Comparison of ENCODE assay signal across 31 cellular contexts in the genomic region with DNA sequence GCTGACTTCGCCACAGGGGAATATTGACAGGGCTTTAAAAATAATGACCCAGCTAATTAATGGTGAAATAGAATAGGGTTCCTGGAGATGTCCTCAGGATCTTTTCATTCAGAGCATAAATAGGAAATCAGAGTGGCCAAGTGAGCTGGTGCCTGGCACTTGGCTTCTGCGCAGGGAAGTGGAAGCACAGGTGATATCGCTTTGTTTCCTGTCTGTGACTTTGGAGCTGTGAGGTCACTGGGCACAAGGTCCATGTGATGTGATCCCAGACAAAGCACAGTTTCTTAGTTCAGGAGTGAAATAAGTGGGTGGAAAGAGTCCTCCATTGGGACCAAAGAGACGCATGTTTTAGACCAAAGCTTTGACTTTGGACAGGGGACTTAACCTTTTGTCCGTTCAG.
"Had no signal": no experiment of that assay in that cellular context is flagged by ENCODE, and none has a peak within 500 bp of the region (broad histone marks: within the 10 kb centered on the region; RNA-seq: fewer than 3 reads in every experiment).

No MANE protein-coding gene starts in this region.

- H3K36me3 ChIP-seq: ascending aorta, brain microvascular endothelial cell, cardiac muscle cell had no signal

- H3K9me3 ChIP-seq: ascending aorta had no signal

- H3K9me3 Mint-ChIP-seq: activated B cell treated with CpG ODN at 0.5 μM for 24 hours; activated CD4-positive, alpha-beta T cell treated with anti-CD3 and anti-CD28 coated beads, Interleukin-2, amount 10 ng/mL, durations not matched to agents 24 days and 14 days; activated naive CD4-positive, alpha-beta T cell treated with anti-CD3 and anti-CD28 coated beads, Interleukin-2, amount 50 U/mL, for 72 hours; activated naive CD8-positive, alpha-beta T cell treated with anti-CD3 and anti-CD28 coated beads, Interleukin-2, amount 50 U/mL, for 24 hours; activated T-cell treated with anti-CD3 and anti-CD28 coated beads, Interleukin-2, amount 50 U/mL, for 24 hours; activated T-helper 1 cell treated with anti-CD3 and anti-CD28 coated beads, Interleukin-12 subunit alpha, Interleukin-12 subunit beta, Interleukin-2, Interleukin-4 antibody, amounts not matched to agents 30 ng/mL and 10 ng/mL and 1 ng/mL, durations not matched to agents 14 hours and 24 hours and 36 hours; T-cell had no signal

- H3K36me3 Mint-ChIP-seq: activated CD8-positive, alpha-beta memory T cell treated with anti-CD3 and anti-CD28 coated beads, Interleukin-2, amount 10 ng/mL, durations not matched to agents 7 days and 5 days; activated naive CD4-positive, alpha-beta T cell treated with anti-CD3 and anti-CD28 coated beads, Interleukin-2, amount 50 U/mL, for 72 hours; T-cell had no signal

- DNase-seq: activated B cell treated with CpG ODN at 0.5 μM for 24 hours; activated CD4-positive, alpha-beta T cell treated with anti-CD3 and anti-CD28 coated beads for 1 hour; activated CD4-positive, alpha-beta T cell treated with anti-CD3 and anti-CD28 coated beads, Interleukin-2, amount 10 ng/mL, durations not matched to agents 24 days and 14 days; activated CD4-positive, alpha-beta T cell treated with anti-CD3 and anti-CD28 coated beads, Interleukin-2, amount 50 U/mL, for 48 hours; activated CD8-positive, alpha-beta memory T cell treated with anti-CD3 and anti-CD28 coated beads, Interleukin-2, amount 10 ng/mL, durations not matched to agents 7 days and 5 days; activated effector memory CD4-positive, alpha-beta T cell treated with Interleukin-2 at 50 U/mL for 16 hours; activated naive CD4-positive, alpha-beta T cell treated with Interleukin-2 at 50 U/mL for 16 hours; activated naive CD8-positive, alpha-beta T cell treated with anti-CD3 and anti-CD28 coated beads, Interleukin-2, amount 50 U/mL, for 24 hours; activated T-cell treated with anti-CD3 and anti-CD28 coated beads, Interleukin-2, amount 50 U/mL, for 24 hours; amniotic stem cell; brain microvascular endothelial cell; Karpas-422; NCI-H1105 treated with DMSO at 0.1 percent for 48 hours; NCI-H1436 treated with DMSO at 0.1 percent for 48 hours; NCI-H187; NCI-H2081 treated with DMSO at 0.1 percent for 48 hours; NCI-H446; NCI-H524 treated with DMSO at 0.1 percent for 48 hours; NCI-H82; RPMI8226; T-cell; T-helper 2 cell; T1000 had no signal

- ATAC-seq: activated CD8-positive, alpha-beta memory T cell treated with anti-CD3 and anti-CD28 coated beads, Interleukin-2, amount 10 ng/mL, durations not matched to agents 7 days and 5 days; activated naive CD4-positive, alpha-beta T cell treated with anti-CD3 and anti-CD28 coated beads, Interleukin-2, amount 50 U/mL, for 72 hours; activated naive CD8-positive, alpha-beta T cell treated with anti-CD3 and anti-CD28 coated beads, Interleukin-2, amount 50 U/mL, for 24 hours; Panc1; Right ventricle myocardium inferior; T-cell had no signal

- H3K4me1 Mint-ChIP-seq: activated B cell treated with CpG ODN at 0.5 μM for 24 hours; activated CD4-positive, alpha-beta T cell treated with anti-CD3 and anti-CD28 coated beads, Interleukin-2, amount 10 ng/mL, durations not matched to agents 24 days and 14 days; activated CD8-positive, alpha-beta memory T cell treated with anti-CD3 and anti-CD28 coated beads, Interleukin-2, amount 10 ng/mL, durations not matched to agents 7 days and 5 days; activated naive CD8-positive, alpha-beta T cell treated with anti-CD3 and anti-CD28 coated beads, Interleukin-2, amount 50 U/mL, for 24 hours; T-cell had no signal

- H3K4me3 ChIP-seq: ascending aorta, cardiac muscle cell, SK-N-MC had no signal

- FAIRE-seq: TTC549 had no signal

- H3K27me3 ChIP-seq: ascending aorta, brain microvascular endothelial cell, cardiac muscle cell had no signal

- H3K27ac Mint-ChIP-seq: activated B cell treated with CpG ODN at 0.5 μM for 24 hours; activated CD4-positive, alpha-beta T cell treated with anti-CD3 and anti-CD28 coated beads, Interleukin-2, amount 10 ng/mL, durations not matched to agents 24 days and 14 days; activated CD8-positive, alpha-beta memory T cell treated with anti-CD3 and anti-CD28 coated beads, Interleukin-2, amount 10 ng/mL, durations not matched to agents 7 days and 5 days; activated naive CD4-positive, alpha-beta T cell treated with anti-CD3 and anti-CD28 coated beads, Interleukin-2, amount 50 U/mL, for 72 hours; activated naive CD8-positive, alpha-beta T cell treated with anti-CD3 and anti-CD28 coated beads, Interleukin-2, amount 50 U/mL, for 24 hours; activated T-cell treated with anti-CD3 and anti-CD28 coated beads, Interleukin-2, amount 50 U/mL, for 24 hours; activated T-helper 1 cell treated with anti-CD3 and anti-CD28 coated beads, Interleukin-12 subunit alpha, Interleukin-12 subunit beta, Interleukin-2, Interleukin-4 antibody, amounts not matched to agents 30 ng/mL and 10 ng/mL and 1 ng/mL, durations not matched to agents 14 hours and 24 hours and 36 hours; T-cell had no signal

- H3K4me1 ChIP-seq: ascending aorta had no signal

- H3K27ac ChIP-seq: ascending aorta, brain microvascular endothelial cell, cardiac muscle cell, SK-N-MC had no signal

- H3K4me3 Mint-ChIP-seq: activated B cell treated with CpG ODN at 0.5 μM for 24 hours; activated CD4-positive, alpha-beta T cell treated with anti-CD3 and anti-CD28 coated beads, Interleukin-2, amount 10 ng/mL, durations not matched to agents 24 days and 14 days; activated CD8-positive, alpha-beta memory T cell treated with anti-CD3 and anti-CD28 coated beads, Interleukin-2, amount 10 ng/mL, durations not matched to agents 7 days and 5 days; activated naive CD8-positive, alpha-beta T cell treated with anti-CD3 and anti-CD28 coated beads, Interleukin-2, amount 50 U/mL, for 24 hours; activated T-cell treated with anti-CD3 and anti-CD28 coated beads, Interleukin-2, amount 50 U/mL, for 24 hours; activated T-helper 1 cell treated with anti-CD3 and anti-CD28 coated beads, Interleukin-12 subunit alpha, Interleukin-12 subunit beta, Interleukin-2, Interleukin-4 antibody, amounts not matched to agents 30 ng/mL and 10 ng/mL and 1 ng/mL, durations not matched to agents 14 hours and 24 hours and 36 hours; T-cell had no signal

- H3K27me3 Mint-ChIP-seq: activated CD4-positive, alpha-beta T cell treated with anti-CD3 and anti-CD28 coated beads, Interleukin-2, amount 10 ng/mL, durations not matched to agents 24 days and 14 days; activated CD8-positive, alpha-beta memory T cell treated with anti-CD3 and anti-CD28 coated beads, Interleukin-2, amount 10 ng/mL, durations not matched to agents 7 days and 5 days; activated naive CD8-positive, alpha-beta T cell treated with anti-CD3 and anti-CD28 coated beads, Interleukin-2, amount 50 U/mL, for 24 hours; activated T-cell treated with anti-CD3 and anti-CD28 coated beads, Interleukin-2, amount 50 U/mL, for 24 hours; T-cell had no signal
